Comparison of ENCODE assay signal across 2 cellular contexts in genomic region chr19:32945260-32945659, GRCh38.
TF ChIP-seq lines count a peak whose summit lies in the region.

No MANE protein-coding gene starts in this region.

TF ChIP-seq in A549, 52 proteins besides CTCF, POLR2A, EP300 and RAD21 (continued from another document):
- no peak for TF ChIP-seq HMGXB4 (CRISPR knock-in tag; IDR thresholded peaks at IDR 0.05; ENCODE audit: borderline replicate concordance)
TF ChIP-seq in A549: peak in this region for 0.

TF ChIP-seq in GM23338, 12 proteins besides CTCF, POLR2A, EP300 and RAD21 (continued from another document):
- TF ChIP-seq REST (IDR thresholded peaks at IDR 0.05; ENCODE audit: unreplicated experiment), result no peak
- no peak for TF ChIP-seq EZH2 (IDR thresholded peaks at IDR 0.05; ENCODE audit: low read depth, unreplicated experiment)
- TF ChIP-seq NANOG (IDR thresholded peaks at IDR 0.05; ENCODE audit: borderline replicate concordance), result no peak
- no peak for TF ChIP-seq ZNF331 (CRISPR knock-in tag; IDR thresholded peaks at IDR 0.05; ENCODE audit: low read depth)
- no peak for TF ChIP-seq ZNF462 (CRISPR knock-in tag; IDR thresholded peaks at IDR 0.05)
- TF ChIP-seq CREB1 (CRISPR knock-in tag; IDR thresholded peaks at IDR 0.05; ENCODE audit: low read depth), result no peak
